In genomic region chr20:43681991-43682410, GRCh38 we compare ENCODE assay signal across 11 cellular contexts. TPM values are rescaled to one million over a fixed set of nuclear protein-coding genes. Genes with fewer than 3 reads are reported as not detected.
A peak's percentile ranks its signal among the peaks of the same experiment; 100 is the strongest.
DNase-seq lines count a peak whose midpoint lies in the region; ATAC-seq and TF ChIP-seq lines count a peak whose summit lies in the region.
"Had no signal": no experiment of that assay in that cellular context is flagged by ENCODE, and none has a peak within 500 bp of the region (broad histone marks: within the 10 kb centered on the region; RNA-seq: fewer than 3 reads in every experiment).

No MANE protein-coding gene starts in this region.

- TF ChIP-seq POLR2A in Raji (IDR thresholded peaks at IDR 0.05; ENCODE audit: insufficient read depth, low read depth, low read length), result peak; percentile 53; the same call in 1 of the 2 replicates

- ATAC-seq in HG03066 (IDR thresholded peaks at IDR 0.05; ENCODE audit: low read depth, unreplicated experiment), result peak; percentile 95

- DNase-seq in DMS79 (lab: John Stamatoyannopoulos, UW) (peak; percentile 13), GM19240 (ENCODE audit: insufficient read length, low spot score) (peak; percentile 55), NK-92 (lab: John Stamatoyannopoulos, UW; ENCODE audit: unreplicated experiment) (no peak), H4 (ENCODE audit: low spot score) (no peak), medulla oblongata (ENCODE audit: extremely low spot score) (no peak)
- no peak for DNase-seq in activated T-cell treated with anti-CD3 and anti-CD28 coated beads, Interleukin-2, amount 50 U/mL, for 48 hours
- DNase-seq: upper lobe of left lung had no signal

RNA-seq across cellular contexts. Expression of gene MYBL2, which starts 15.1 kb away (rescaled TPM):
- 21.3 and 40.8 TPM in 2 replicates for total RNA-seq in H4 (2014; rRNA removed; shearing (Covaris generic))

RNA-seq across cellular contexts. Expression of gene GTSF1L, which starts 44.8 kb away (rescaled TPM):
- not detected in 2 replicates for total RNA-seq in H4 (2014; rRNA removed; shearing (Covaris generic))
- total RNA-seq: dorsolateral prefrontal cortex, SK-MEL-5, upper lobe of left lung had no signal

Comparison
In these comparisons a context has a peak if more than half of its experiments do, and no peak if none do; other contexts are left out.
1. DNase-seq: peak in DMS79 (single experiment) and GM19240 (single experiment); none in NK-92 (single experiment), H4 (single experiment), medulla oblongata (single experiment) and activated T-cell treated with anti-CD3 and anti-CD28 coated beads, Interleukin-2, amount 50 U/mL, for 48 hours (0 of 2).